Comparison of ENCODE assay signal across 14 cellular contexts in the genomic region with DNA sequence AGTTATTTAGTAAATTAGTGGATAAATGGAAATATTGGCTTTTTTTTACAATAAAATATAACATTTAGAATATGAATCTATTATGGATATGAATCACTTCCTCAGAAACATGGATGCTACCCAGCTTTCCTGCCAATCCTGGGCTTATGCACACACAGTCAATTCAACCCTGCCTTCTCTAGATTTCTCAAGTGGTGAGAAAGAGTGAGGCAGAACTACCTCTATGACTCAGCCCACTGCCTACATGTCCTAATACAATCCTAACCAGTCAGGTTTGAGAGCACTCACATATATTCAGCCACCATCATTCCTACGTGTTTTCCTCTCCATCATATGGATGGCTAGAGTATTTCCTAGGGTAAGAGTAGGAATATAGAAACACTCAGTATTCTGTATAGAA.
DNase-seq lines count a peak whose midpoint lies in the region; ATAC-seq and TF ChIP-seq lines count a peak whose summit lies in the region.
"Had no signal": no experiment of that assay in that cellular context is flagged by ENCODE, and none has a peak within 500 bp of the region (broad histone marks: within the 10 kb centered on the region; RNA-seq: fewer than 3 reads in every experiment).

No MANE protein-coding gene starts in this region.

- H3K9me3 ChIP-seq in fibroblast of lung (ENCODE audit: control insufficient read depth, insufficient read depth, low read depth, low read length) (no peaks in the 10 kb centered on the region), ovary (no peaks in the 10 kb centered on the region), uterus (no peaks in the 10 kb centered on the region)

- no peak overlapping the region for H3K9ac ChIP-seq in fibroblast of lung (ENCODE audit: insufficient read depth, low read length)

- no peak overlapping the region for H3K4me2 ChIP-seq in fibroblast of lung (ENCODE audit: extremely low read depth, insufficient read depth, low read length)
- H3K4me2 ChIP-seq: smooth muscle cell had no signal

- no peaks in the 10 kb centered on the region for H3K36me3 ChIP-seq in fibroblast of lung (ENCODE audit: control insufficient read depth, insufficient read depth, low read length)
- H3K36me3 ChIP-seq in ovary: no peaks in the 10 kb centered on the region
- H3K36me3 ChIP-seq in uterus: no peaks in the 10 kb centered on the region

- no peak overlapping the region for H2AFZ ChIP-seq in fibroblast of lung (ENCODE audit: low read length)

- TF ChIP-seq POLR2A in ovary (IDR thresholded peaks at IDR 0.05) (no peak), uterus (IDR thresholded peaks at IDR 0.05) (no peak)

- no peak for TF ChIP-seq CTCF in fibroblast of lung (conservative IDR thresholded peaks at IDR 0.05 in 1 of 2, IDR thresholded peaks at IDR 0.05 in 1 of 2; ENCODE audit: low read depth in 1 of 2, low read length in 2 of 2)
- no peak for TF ChIP-seq CTCF in ovary (IDR thresholded peaks at IDR 0.05)
- no peak for TF ChIP-seq CTCF in uterus (IDR thresholded peaks at IDR 0.05)

- H4K20me1 ChIP-seq in fibroblast of lung (ENCODE audit: control insufficient read depth, extremely low read depth, insufficient read depth, low read length): no peaks in the 10 kb centered on the region

- no peak overlapping the region for H3K4me3 ChIP-seq in fibroblast of lung (replicated peaks in 1 of 4; ENCODE audit: control extremely low read depth in 1 of 4, insufficient read depth in 1 of 4, low read depth in 3 of 4, low read length in 4 of 4)
- H3K4me3 ChIP-seq in ovary: no peak overlapping the region
- H3K4me3 ChIP-seq in uterus: no peak overlapping the region
- H3K4me3 ChIP-seq: smooth muscle cell had no signal

- DNase-seq in HS-5 (ENCODE audit: low read depth) (peak; percentile 24), fibroblast of lung (ENCODE audit: low read depth in 2 of 2) (peak; percentile 14 to 48), ovary (no peak), NCI-H526 (lab: John Stamatoyannopoulos, UW) (no peak), uterus (no peak)
- no peak for DNase-seq in activated effector memory CD4-positive, alpha-beta T cell treated with Interleukin-2 at 50 U/mL for 16 hours
- DNase-seq: activated T-cell treated with anti-CD3 and anti-CD28 coated beads, Interleukin-2, amount 50 U/mL, for 24 hours; CD4-positive, CD25-positive, alpha-beta regulatory T cell; Kasumi-1; T-helper 17 cell had no signal

- H3K79me2 ChIP-seq in fibroblast of lung (ENCODE audit: control insufficient read depth, insufficient read depth, low read length): no peaks in the 10 kb centered on the region

- H3K27ac ChIP-seq in fibroblast of lung (ENCODE audit: insufficient read depth, low read length) (no peak overlapping the region), ovary (no peak overlapping the region), uterus (no peak overlapping the region)

- TF ChIP-seq EP300 in ovary (IDR thresholded peaks at IDR 0.05): no peak

- 91 to 100% (median 96%) methylated on average over 1 of the region's 1 CpG for WGBS in ovary, 3 donors

- ATAC-seq in GM18511 (IDR thresholded peaks at IDR 0.05; ENCODE audit: unreplicated experiment) (peak; percentile 58), HG02588 (IDR thresholded peaks at IDR 0.05; ENCODE audit: unreplicated experiment) (peak; percentile 67)
- ATAC-seq: HCT116, T-helper 17 cell had no signal

- intact Hi-C loops in ovary (cut with DNase I) (no loop called here), uterus (cut with DNase I; ENCODE audit: low total_unique reads) (no loop called here)

- no peaks in the 10 kb centered on the region for H3K4me1 ChIP-seq in fibroblast of lung (ENCODE audit: control insufficient read depth, extremely low read depth, insufficient read depth, low read length)
- no peaks in the 10 kb centered on the region for H3K4me1 ChIP-seq in ovary (ENCODE audit: insufficient read depth)
- no peaks in the 10 kb centered on the region for H3K4me1 ChIP-seq in uterus

- no peaks in the 10 kb centered on the region for H3K27me3 ChIP-seq in fibroblast of lung (ENCODE audit: control insufficient read depth, insufficient read depth, low read length)
- H3K27me3 ChIP-seq in ovary: no peaks in the 10 kb centered on the region
- no peaks in the 10 kb centered on the region for H3K27me3 ChIP-seq in uterus

Comparison
In these comparisons a context has a peak if more than half of its experiments do, and no peak if none do; other contexts are left out.
1. DNase-seq: peak in HS-5 (single experiment) and fibroblast of lung (2 of 2); none in ovary (0 of 5), NCI-H526 (0 of 2), uterus (0 of 2) and activated effector memory CD4-positive, alpha-beta T cell treated with Interleukin-2 at 50 U/mL for 16 hours (single experiment).